ENCODE assay signal across 1 cellular context in the genomic region with DNA sequence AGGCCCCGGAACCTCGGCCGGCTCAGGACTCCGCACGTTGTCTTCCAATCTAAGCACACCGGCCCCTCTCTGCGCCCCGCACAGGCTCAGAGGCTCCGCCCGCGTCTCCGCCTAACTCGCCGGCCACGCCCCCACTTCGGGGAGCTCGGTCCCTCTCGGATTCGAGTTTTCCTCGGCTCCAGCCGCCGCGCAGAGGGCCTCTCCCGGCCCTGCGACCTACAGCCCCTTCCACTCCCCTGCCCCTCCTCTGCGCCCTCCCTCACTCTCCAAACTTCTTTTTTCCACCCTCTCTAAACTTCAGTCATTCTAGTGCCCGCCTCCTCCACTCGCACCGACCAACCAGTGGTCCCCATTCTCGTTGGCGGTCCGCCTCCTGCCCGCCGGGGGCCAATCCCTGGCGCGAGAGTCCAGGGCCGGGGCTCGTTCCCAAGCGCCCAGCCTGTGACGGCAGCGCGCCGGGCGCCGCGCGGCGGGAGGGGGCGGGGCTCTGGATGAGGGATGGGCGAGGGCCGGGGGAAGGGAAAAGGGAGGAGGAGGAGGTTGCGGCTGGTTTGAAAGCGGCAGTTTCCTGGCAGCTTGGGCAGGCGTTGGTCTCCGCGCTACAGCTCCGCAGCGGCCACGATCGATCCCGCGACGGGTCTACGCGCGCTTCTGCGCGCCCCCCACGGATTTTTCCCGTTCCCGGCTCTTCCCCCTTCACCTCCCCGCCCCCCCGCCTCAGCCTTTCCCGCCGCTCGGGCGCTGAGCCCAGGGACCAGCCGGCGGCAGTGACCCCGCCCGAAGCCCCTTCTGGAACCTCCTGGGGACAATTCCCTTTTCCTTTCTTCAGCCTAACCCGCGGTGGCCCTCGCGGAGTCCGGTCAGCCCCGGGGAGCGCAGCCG.
A peak's percentile ranks its signal among the peaks of the same experiment; 100 is the strongest.
TF ChIP-seq lines count a peak whose summit lies in the region.

TSS of gene MAGI3 (plus strand) at position 563 of the 882 bp plus-strand sequence. CDS start 519 bp downstream, outside the sequence.

TF ChIP-seq in K562, 482 proteins besides CTCF, POLR2A, EP300 and RAD21 (continued from another document and continues in another):
- TF ChIP-seq, protein P1, sequence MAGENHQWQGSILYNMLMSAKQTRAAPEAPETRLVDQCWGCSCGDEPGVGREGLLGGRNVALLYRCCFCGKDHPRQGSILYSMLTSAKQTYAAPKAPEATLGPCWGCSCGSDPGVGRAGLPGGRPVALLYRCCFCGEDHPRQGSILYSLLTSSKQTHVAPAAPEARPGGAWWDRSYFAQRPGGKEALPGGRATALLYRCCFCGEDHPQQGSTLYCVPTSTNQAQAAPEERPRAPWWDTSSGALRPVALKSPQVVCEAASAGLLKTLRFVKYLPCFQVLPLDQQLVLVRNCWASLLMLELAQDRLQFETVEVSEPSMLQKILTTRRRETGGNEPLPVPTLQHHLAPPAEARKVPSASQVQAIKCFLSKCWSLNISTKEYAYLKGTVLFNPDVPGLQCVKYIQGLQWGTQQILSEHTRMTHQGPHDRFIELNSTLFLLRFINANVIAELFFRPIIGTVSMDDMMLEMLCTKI (IDR thresholded peaks at IDR 0.05; ENCODE audit: partially characterized antibody) = no peak
- no peak for TF ChIP-seq BCOR (IDR thresholded peaks at IDR 0.05)
- no peak for TF ChIP-seq BRCA1 (IDR thresholded peaks at IDR 0.05)
- TF ChIP-seq BRCA1 (CRISPR knock-in tag; IDR thresholded peaks at IDR 0.05) = 0 out of 2 replicates have a peak, but pooled peaks have one; percentile 60
- TF ChIP-seq, protein P2, sequence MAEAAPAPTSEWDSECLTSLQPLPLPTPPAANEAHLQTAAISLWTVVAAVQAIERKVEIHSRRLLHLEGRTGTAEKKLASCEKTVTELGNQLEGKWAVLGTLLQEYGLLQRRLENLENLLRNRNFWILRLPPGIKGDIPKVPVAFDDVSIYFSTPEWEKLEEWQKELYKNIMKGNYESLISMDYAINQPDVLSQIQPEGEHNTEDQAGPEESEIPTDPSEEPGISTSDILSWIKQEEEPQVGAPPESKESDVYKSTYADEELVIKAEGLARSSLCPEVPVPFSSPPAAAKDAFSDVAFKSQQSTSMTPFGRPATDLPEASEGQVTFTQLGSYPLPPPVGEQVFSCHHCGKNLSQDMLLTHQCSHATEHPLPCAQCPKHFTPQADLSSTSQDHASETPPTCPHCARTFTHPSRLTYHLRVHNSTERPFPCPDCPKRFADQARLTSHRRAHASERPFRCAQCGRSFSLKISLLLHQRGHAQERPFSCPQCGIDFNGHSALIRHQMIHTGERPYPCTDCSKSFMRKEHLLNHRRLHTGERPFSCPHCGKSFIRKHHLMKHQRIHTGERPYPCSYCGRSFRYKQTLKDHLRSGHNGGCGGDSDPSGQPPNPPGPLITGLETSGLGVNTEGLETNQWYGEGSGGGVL (CRISPR knock-in tag; IDR thresholded peaks at IDR 0.05) = no peak
- no peak for TF ChIP-seq ZNF584 (CRISPR knock-in tag; IDR thresholded peaks at IDR 0.05; ENCODE audit: low read depth)
- TF ChIP-seq ZBTB34 (CRISPR knock-in tag; IDR thresholded peaks at IDR 0.05) = no peak
- TF ChIP-seq NCOA2 (IDR thresholded peaks at IDR 0.05; ENCODE audit: partially characterized antibody in 2 of 2) = no peak
- TF ChIP-seq, protein P3, sequence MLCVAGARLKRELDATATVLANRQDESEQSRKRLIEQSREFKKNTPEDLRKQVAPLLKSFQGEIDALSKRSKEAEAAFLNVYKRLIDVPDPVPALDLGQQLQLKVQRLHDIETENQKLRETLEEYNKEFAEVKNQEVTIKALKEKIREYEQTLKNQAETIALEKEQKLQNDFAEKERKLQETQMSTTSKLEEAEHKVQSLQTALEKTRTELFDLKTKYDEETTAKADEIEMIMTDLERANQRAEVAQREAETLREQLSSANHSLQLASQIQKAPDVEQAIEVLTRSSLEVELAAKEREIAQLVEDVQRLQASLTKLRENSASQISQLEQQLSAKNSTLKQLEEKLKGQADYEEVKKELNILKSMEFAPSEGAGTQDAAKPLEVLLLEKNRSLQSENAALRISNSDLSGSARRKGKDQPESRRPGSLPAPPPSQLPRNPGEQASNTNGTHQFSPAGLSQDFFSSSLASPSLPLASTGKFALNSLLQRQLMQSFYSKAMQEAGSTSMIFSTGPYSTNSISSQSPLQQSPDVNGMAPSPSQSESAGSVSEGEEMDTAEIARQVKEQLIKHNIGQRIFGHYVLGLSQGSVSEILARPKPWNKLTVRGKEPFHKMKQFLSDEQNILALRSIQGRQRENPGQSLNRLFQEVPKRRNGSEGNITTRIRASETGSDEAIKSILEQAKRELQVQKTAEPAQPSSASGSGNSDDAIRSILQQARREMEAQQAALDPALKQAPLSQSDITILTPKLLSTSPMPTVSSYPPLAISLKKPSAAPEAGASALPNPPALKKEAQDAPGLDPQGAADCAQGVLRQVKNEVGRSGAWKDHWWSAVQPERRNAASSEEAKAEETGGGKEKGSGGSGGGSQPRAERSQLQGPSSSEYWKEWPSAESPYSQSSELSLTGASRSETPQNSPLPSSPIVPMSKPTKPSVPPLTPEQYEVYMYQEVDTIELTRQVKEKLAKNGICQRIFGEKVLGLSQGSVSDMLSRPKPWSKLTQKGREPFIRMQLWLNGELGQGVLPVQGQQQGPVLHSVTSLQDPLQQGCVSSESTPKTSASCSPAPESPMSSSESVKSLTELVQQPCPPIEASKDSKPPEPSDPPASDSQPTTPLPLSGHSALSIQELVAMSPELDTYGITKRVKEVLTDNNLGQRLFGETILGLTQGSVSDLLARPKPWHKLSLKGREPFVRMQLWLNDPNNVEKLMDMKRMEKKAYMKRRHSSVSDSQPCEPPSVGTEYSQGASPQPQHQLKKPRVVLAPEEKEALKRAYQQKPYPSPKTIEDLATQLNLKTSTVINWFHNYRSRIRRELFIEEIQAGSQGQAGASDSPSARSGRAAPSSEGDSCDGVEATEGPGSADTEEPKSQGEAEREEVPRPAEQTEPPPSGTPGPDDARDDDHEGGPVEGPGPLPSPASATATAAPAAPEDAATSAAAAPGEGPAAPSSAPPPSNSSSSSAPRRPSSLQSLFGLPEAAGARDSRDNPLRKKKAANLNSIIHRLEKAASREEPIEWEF (CRISPR knock-in tag; IDR thresholded peaks at IDR 0.05) = no peak
- TF ChIP-seq SRSF9 (IDR thresholded peaks at IDR 0.05; ENCODE audit: borderline replicate concordance, low read depth, low read length) = no peak
- no peak for TF ChIP-seq ZNF408 (CRISPR knock-in tag; IDR thresholded peaks at IDR 0.05; ENCODE audit: low read depth)
- no peak for TF ChIP-seq ZNF239 (CRISPR knock-in tag; IDR thresholded peaks at IDR 0.05)
- TF ChIP-seq KLF6 (CRISPR knock-in tag; IDR thresholded peaks at IDR 0.05; ENCODE audit: borderline replicate concordance) = 0 out of 2 replicates have a peak, but pooled peaks have one; percentile 41
- TF ChIP-seq, protein P4, sequence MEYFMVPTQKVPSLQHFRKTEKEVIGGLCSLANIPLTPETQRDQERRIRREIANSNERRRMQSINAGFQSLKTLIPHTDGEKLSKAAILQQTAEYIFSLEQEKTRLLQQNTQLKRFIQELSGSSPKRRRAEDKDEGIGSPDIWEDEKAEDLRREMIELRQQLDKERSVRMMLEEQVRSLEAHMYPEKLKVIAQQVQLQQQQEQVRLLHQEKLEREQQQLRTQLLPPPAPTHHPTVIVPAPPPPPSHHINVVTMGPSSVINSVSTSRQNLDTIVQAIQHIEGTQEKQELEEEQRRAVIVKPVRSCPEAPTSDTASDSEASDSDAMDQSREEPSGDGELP (CRISPR knock-in tag; IDR thresholded peaks at IDR 0.05; ENCODE audit: borderline replicate concordance) = peak; percentile 50; the same call in 1 of the 2 replicates
- no peak for TF ChIP-seq FOXA1 (IDR thresholded peaks at IDR 0.05; ENCODE audit: borderline replicate concordance)
- TF ChIP-seq MYNN (IDR thresholded peaks at IDR 0.05) = no peak
- TF ChIP-seq MYNN (CRISPR knock-in tag; IDR thresholded peaks at IDR 0.05) = 0 out of 2 replicates have a peak, but pooled peaks have one; percentile 10
- 0 out of 2 replicates have a peak, but pooled peaks have one; percentile 86 for TF ChIP-seq SRSF1 (IDR thresholded peaks at IDR 0.05; ENCODE audit: low read depth, low read length)
- TF ChIP-seq TEAD4 (IDR thresholded peaks at IDR 0.05; ENCODE audit: low read length) = no peak
- TF ChIP-seq TEAD4 (CRISPR knock-in tag; IDR thresholded peaks at IDR 0.05; ENCODE audit: borderline replicate concordance) = no peak
- TF ChIP-seq, protein P5, sequence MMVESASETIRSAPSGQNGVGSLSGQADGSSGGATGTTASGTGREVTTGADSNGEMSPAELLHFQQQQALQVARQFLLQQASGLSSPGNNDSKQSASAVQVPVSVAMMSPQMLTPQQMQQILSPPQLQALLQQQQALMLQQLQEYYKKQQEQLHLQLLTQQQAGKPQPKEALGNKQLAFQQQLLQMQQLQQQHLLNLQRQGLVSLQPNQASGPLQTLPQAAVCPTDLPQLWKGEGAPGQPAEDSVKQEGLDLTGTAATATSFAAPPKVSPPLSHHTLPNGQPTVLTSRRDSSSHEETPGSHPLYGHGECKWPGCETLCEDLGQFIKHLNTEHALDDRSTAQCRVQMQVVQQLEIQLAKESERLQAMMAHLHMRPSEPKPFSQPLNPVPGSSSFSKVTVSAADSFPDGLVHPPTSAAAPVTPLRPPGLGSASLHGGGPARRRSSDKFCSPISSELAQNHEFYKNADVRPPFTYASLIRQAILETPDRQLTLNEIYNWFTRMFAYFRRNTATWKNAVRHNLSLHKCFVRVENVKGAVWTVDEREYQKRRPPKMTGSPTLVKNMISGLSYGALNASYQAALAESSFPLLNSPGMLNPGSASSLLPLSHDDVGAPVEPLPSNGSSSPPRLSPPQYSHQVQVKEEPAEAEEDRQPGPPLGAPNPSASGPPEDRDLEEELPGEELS (CRISPR knock-in tag; IDR thresholded peaks at IDR 0.05; ENCODE audit: borderline replicate concordance) = no peak
- no peak for TF ChIP-seq TRIM24 (IDR thresholded peaks at IDR 0.05)
- no peak for TF ChIP-seq ZKSCAN8 (CRISPR knock-in tag; IDR thresholded peaks at IDR 0.05)
- TF ChIP-seq, protein P6, sequence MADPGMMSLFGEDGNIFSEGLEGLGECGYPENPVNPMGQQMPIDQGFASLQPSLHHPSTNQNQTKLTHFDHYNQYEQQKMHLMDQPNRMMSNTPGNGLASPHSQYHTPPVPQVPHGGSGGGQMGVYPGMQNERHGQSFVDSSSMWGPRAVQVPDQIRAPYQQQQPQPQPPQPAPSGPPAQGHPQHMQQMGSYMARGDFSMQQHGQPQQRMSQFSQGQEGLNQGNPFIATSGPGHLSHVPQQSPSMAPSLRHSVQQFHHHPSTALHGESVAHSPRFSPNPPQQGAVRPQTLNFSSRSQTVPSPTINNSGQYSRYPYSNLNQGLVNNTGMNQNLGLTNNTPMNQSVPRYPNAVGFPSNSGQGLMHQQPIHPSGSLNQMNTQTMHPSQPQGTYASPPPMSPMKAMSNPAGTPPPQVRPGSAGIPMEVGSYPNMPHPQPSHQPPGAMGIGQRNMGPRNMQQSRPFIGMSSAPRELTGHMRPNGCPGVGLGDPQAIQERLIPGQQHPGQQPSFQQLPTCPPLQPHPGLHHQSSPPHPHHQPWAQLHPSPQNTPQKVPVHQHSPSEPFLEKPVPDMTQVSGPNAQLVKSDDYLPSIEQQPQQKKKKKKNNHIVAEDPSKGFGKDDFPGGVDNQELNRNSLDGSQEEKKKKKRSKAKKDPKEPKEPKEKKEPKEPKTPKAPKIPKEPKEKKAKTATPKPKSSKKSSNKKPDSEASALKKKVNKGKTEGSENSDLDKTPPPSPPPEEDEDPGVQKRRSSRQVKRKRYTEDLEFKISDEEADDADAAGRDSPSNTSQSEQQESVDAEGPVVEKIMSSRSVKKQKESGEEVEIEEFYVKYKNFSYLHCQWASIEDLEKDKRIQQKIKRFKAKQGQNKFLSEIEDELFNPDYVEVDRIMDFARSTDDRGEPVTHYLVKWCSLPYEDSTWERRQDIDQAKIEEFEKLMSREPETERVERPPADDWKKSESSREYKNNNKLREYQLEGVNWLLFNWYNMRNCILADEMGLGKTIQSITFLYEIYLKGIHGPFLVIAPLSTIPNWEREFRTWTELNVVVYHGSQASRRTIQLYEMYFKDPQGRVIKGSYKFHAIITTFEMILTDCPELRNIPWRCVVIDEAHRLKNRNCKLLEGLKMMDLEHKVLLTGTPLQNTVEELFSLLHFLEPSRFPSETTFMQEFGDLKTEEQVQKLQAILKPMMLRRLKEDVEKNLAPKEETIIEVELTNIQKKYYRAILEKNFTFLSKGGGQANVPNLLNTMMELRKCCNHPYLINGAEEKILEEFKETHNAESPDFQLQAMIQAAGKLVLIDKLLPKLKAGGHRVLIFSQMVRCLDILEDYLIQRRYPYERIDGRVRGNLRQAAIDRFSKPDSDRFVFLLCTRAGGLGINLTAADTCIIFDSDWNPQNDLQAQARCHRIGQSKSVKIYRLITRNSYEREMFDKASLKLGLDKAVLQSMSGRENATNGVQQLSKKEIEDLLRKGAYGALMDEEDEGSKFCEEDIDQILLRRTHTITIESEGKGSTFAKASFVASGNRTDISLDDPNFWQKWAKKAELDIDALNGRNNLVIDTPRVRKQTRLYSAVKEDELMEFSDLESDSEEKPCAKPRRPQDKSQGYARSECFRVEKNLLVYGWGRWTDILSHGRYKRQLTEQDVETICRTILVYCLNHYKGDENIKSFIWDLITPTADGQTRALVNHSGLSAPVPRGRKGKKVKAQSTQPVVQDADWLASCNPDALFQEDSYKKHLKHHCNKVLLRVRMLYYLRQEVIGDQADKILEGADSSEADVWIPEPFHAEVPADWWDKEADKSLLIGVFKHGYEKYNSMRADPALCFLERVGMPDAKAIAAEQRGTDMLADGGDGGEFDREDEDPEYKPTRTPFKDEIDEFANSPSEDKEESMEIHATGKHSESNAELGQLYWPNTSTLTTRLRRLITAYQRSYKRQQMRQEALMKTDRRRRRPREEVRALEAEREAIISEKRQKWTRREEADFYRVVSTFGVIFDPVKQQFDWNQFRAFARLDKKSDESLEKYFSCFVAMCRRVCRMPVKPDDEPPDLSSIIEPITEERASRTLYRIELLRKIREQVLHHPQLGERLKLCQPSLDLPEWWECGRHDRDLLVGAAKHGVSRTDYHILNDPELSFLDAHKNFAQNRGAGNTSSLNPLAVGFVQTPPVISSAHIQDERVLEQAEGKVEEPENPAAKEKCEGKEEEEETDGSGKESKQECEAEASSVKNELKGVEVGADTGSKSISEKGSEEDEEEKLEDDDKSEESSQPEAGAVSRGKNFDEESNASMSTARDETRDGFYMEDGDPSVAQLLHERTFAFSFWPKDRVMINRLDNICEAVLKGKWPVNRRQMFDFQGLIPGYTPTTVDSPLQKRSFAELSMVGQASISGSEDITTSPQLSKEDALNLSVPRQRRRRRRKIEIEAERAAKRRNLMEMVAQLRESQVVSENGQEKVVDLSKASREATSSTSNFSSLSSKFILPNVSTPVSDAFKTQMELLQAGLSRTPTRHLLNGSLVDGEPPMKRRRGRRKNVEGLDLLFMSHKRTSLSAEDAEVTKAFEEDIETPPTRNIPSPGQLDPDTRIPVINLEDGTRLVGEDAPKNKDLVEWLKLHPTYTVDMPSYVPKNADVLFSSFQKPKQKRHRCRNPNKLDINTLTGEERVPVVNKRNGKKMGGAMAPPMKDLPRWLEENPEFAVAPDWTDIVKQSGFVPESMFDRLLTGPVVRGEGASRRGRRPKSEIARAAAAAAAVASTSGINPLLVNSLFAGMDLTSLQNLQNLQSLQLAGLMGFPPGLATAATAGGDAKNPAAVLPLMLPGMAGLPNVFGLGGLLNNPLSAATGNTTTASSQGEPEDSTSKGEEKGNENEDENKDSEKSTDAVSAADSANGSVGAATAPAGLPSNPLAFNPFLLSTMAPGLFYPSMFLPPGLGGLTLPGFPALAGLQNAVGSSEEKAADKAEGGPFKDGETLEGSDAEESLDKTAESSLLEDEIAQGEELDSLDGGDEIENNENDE (IDR thresholded peaks at IDR 0.05; ENCODE audit: low read depth, low read length) = no peak
- TF ChIP-seq ZNF695 (CRISPR knock-in tag; IDR thresholded peaks at IDR 0.05) = no peak
